ENCODE assay signal across 1 cellular context in the genomic region with DNA sequence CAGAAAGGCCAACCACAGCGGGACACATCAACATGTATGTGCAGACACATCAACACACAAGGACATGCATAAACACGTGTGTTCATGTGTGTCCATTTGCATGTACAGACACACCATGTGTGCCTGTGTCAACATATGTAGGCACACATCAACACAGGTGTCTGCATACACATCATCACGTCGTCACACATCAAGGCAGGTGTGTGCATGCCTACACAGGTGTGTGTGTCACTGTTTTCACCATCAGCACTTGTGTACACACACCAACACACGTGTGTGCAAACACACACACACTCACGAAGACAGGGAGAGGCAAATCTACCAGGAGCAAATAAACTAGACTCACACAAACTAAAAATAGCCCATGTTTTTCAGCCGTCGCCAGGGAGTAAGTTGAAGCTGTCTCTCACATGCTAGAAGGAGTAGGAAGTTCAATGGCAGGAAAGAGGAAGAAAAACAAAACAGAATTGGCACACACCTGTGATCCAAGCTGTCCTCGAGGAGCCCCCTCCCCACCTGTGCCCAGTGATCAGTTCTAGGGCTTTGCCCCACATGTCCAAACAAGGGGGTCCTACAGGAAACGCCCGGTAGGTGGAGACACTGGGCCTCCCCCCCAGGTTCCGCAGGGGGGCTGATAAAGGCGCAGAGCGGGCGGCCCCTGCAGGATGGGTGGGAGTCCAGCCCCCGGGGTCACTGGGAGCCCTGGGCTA.
TF ChIP-seq lines count a peak whose summit lies in the region.

No MANE protein-coding gene starts in this region.

TF ChIP-seq in K562, 482 proteins besides CTCF, POLR2A, EP300 and RAD21:
- TF ChIP-seq SUPT5H (IDR thresholded peaks at IDR 0.05) (0 out of 2 replicates have a peak, but pooled peaks have one; percentile 19), ERF (CRISPR knock-in tag; IDR thresholded peaks at IDR 0.05) (no peak), RCOR1 (IDR thresholded peaks at IDR 0.05; ENCODE audit: borderline replicate concordance in 1 of 2, low read depth in 2 of 2, low read length in 2 of 2) (no peak), ZNF77 (CRISPR knock-in tag; IDR thresholded peaks at IDR 0.05) (no peak), SMARCA5 (IDR thresholded peaks at IDR 0.05) (no peak), TAF9B (IDR thresholded peaks at IDR 0.05; ENCODE audit: partially characterized antibody) (no peak), NR4A1 (CRISPR knock-in tag; IDR thresholded peaks at IDR 0.05) (no peak), NR4A1 (tag; IDR thresholded peaks at IDR 0.05) (no peak), L3MBTL2 (IDR thresholded peaks at IDR 0.05) (no peak), ILF3 (IDR thresholded peaks at IDR 0.05; ENCODE audit: borderline replicate concordance) (no peak), HIVEP1 (CRISPR knock-in tag; IDR thresholded peaks at IDR 0.05) (no peak), POLR2G (IDR thresholded peaks at IDR 0.05; ENCODE audit: low read depth, low read length) (peak; percentile 40; the same call in 1 of the 2 replicates), ZBTB7A (IDR thresholded peaks at IDR 0.05; ENCODE audit: borderline replicate concordance, control insufficient read depth, low read depth, low read length) (peak; percentile 30; the same call in 1 of the 2 replicates), SRSF3 (IDR thresholded peaks at IDR 0.05; ENCODE audit: insufficient read depth, low read length) (no peak), NR1H2 (CRISPR knock-in tag; IDR thresholded peaks at IDR 0.05) (no peak)
- TF ChIP-seq, protein P1, sequence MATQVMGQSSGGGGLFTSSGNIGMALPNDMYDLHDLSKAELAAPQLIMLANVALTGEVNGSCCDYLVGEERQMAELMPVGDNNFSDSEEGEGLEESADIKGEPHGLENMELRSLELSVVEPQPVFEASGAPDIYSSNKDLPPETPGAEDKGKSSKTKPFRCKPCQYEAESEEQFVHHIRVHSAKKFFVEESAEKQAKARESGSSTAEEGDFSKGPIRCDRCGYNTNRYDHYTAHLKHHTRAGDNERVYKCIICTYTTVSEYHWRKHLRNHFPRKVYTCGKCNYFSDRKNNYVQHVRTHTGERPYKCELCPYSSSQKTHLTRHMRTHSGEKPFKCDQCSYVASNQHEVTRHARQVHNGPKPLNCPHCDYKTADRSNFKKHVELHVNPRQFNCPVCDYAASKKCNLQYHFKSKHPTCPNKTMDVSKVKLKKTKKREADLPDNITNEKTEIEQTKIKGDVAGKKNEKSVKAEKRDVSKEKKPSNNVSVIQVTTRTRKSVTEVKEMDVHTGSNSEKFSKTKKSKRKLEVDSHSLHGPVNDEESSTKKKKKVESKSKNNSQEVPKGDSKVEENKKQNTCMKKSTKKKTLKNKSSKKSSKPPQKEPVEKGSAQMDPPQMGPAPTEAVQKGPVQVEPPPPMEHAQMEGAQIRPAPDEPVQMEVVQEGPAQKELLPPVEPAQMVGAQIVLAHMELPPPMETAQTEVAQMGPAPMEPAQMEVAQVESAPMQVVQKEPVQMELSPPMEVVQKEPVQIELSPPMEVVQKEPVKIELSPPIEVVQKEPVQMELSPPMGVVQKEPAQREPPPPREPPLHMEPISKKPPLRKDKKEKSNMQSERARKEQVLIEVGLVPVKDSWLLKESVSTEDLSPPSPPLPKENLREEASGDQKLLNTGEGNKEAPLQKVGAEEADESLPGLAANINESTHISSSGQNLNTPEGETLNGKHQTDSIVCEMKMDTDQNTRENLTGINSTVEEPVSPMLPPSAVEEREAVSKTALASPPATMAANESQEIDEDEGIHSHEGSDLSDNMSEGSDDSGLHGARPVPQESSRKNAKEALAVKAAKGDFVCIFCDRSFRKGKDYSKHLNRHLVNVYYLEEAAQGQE (CRISPR knock-in tag; IDR thresholded peaks at IDR 0.05; ENCODE audit: low read depth): no peak
- TF ChIP-seq, protein P2, sequence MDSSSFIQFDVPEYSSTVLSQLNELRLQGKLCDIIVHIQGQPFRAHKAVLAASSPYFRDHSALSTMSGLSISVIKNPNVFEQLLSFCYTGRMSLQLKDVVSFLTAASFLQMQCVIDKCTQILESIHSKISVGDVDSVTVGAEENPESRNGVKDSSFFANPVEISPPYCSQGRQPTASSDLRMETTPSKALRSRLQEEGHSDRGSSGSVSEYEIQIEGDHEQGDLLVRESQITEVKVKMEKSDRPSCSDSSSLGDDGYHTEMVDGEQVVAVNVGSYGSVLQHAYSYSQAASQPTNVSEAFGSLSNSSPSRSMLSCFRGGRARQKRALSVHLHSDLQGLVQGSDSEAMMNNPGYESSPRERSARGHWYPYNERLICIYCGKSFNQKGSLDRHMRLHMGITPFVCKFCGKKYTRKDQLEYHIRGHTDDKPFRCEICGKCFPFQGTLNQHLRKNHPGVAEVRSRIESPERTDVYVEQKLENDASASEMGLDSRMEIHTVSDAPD (CRISPR knock-in tag; IDR thresholded peaks at IDR 0.05): no peak
- TF ChIP-seq, protein P3, sequence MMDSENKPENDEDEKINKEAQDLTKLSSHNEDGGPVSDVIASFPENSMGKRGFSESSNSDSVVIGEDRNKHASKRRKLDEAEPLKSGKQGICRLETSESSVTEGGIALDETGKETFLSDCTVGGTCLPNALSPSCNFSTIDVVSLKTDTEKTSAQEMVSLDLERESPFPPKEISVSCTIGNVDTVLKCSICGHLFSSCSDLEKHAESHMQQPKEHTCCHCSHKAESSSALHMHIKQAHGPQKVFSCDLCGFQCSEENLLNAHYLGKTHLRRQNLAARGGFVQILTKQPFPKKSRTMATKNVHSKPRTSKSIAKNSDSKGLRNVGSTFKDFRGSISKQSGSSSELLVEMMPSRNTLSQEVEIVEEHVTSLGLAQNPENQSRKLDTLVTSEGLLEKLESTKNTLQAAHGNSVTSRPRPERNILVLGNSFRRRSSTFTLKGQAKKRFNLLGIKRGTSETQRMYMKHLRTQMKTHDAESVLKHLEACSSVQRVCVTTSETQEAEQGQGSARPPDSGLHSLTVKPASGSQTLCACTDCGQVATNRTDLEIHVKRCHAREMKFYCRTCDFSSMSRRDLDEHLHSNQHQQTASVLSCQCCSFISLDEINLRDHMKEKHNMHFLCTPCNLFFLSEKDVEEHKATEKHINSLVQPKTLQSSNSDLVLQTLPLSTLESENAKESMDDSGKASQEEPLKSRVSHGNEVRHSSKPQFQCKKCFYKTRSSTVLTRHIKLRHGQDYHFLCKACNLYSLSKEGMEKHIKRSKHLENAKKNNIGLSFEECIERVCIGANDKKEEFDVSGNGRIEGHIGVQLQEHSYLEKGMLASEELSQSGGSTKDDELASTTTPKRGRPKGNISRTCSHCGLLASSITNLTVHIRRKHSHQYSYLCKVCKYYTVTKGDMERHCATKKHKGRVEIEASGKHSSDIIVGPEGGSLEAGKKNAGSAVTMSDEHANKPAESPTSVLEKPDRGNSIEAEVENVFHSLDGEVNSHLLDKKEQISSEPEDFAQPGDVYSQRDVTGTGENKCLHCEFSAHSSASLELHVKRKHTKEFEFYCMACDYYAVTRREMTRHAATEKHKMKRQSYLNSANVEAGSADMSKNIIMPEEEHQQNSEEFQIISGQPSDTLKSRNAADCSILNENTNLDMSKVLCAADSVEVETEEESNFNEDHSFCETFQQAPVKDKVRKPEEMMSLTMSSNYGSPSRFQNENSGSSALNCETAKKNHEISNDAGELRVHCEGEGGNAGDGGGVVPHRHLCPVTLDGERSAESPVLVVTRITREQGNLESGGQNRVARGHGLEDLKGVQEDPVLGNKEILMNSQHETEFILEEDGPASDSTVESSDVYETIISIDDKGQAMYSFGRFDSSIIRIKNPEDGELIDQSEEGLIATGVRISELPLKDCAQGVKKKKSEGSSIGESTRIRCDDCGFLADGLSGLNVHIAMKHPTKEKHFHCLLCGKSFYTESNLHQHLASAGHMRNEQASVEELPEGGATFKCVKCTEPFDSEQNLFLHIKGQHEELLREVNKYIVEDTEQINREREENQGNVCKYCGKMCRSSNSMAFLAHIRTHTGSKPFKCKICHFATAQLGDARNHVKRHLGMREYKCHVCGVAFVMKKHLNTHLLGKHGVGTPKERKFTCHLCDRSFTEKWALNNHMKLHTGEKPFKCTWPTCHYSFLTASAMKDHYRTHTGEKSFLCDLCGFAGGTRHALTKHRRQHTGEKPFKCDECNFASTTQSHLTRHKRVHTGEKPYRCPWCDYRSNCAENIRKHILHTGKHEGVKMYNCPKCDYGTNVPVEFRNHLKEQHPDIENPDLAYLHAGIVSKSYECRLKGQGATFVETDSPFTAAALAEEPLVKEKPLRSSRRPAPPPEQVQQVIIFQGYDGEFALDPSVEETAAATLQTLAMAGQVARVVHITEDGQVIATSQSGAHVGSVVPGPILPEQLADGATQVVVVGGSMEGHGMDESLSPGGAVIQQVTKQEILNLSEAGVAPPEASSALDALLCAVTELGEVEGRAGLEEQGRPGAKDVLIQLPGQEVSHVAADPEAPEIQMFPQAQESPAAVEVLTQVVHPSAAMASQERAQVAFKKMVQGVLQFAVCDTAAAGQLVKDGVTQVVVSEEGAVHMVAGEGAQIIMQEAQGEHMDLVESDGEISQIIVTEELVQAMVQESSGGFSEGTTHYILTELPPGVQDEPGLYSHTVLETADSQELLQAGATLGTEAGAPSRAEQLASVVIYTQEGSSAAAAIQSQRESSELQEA (IDR thresholded peaks at IDR 0.05; ENCODE audit: low read depth): no peak
- TF ChIP-seq, protein P4, sequence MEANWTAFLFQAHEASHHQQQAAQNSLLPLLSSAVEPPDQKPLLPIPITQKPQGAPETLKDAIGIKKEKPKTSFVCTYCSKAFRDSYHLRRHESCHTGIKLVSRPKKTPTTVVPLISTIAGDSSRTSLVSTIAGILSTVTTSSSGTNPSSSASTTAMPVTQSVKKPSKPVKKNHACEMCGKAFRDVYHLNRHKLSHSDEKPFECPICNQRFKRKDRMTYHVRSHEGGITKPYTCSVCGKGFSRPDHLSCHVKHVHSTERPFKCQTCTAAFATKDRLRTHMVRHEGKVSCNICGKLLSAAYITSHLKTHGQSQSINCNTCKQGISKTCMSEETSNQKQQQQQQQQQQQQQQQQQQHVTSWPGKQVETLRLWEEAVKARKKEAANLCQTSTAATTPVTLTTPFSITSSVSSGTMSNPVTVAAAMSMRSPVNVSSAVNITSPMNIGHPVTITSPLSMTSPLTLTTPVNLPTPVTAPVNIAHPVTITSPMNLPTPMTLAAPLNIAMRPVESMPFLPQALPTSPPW (CRISPR knock-in tag; IDR thresholded peaks at IDR 0.05): peak; percentile 51
